In the genomic region with DNA sequence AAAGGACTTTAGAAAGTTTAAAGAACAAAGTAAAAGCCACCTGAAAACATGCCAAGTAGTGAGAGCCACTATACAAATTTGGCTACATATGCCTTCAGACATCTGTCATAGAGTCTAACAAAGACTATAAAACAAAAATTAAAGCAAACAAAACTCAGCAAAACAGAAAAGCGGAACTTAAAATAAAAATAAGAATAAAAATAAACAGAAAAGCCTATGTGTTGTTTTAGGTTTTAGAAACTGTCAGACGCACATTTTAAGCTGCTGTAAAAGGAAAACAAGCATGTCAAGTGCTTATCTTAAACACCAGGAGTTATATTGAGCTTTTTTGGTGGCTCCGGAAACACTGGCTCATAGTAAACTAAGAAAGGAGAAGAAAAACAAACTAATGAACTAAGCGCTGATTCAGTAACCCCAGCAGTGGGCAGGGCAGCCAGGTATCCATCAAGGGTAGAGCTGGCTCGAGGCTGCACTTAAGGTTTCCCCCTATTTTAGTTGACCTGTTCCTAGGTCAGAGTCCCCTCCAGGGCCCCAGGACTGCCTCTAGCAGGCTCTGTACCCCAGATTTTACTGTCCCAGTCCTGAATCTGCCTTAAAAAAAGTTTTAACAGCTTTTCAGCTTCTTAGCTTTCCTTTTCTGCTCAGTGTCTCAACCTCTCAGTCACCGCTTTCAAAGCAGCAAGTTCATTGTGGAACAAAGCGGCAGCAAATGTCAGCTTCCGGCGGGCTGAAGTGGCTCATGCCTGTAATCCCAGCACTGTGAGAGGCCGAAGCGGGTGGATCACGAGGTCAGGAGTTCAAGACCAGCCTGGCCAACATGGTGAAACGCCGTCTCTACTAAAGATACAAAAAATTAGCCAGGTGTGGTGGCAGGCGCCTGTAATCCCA, we compare ENCODE assay signal across 1 cellular context.
TF ChIP-seq lines count a peak whose summit lies in the region.

No MANE protein-coding gene starts in this region.

TF ChIP-seq in K562, 482 proteins besides CTCF, POLR2A, EP300 and RAD21 (continued from another document and continues in another):
- TF ChIP-seq, protein P1, sequence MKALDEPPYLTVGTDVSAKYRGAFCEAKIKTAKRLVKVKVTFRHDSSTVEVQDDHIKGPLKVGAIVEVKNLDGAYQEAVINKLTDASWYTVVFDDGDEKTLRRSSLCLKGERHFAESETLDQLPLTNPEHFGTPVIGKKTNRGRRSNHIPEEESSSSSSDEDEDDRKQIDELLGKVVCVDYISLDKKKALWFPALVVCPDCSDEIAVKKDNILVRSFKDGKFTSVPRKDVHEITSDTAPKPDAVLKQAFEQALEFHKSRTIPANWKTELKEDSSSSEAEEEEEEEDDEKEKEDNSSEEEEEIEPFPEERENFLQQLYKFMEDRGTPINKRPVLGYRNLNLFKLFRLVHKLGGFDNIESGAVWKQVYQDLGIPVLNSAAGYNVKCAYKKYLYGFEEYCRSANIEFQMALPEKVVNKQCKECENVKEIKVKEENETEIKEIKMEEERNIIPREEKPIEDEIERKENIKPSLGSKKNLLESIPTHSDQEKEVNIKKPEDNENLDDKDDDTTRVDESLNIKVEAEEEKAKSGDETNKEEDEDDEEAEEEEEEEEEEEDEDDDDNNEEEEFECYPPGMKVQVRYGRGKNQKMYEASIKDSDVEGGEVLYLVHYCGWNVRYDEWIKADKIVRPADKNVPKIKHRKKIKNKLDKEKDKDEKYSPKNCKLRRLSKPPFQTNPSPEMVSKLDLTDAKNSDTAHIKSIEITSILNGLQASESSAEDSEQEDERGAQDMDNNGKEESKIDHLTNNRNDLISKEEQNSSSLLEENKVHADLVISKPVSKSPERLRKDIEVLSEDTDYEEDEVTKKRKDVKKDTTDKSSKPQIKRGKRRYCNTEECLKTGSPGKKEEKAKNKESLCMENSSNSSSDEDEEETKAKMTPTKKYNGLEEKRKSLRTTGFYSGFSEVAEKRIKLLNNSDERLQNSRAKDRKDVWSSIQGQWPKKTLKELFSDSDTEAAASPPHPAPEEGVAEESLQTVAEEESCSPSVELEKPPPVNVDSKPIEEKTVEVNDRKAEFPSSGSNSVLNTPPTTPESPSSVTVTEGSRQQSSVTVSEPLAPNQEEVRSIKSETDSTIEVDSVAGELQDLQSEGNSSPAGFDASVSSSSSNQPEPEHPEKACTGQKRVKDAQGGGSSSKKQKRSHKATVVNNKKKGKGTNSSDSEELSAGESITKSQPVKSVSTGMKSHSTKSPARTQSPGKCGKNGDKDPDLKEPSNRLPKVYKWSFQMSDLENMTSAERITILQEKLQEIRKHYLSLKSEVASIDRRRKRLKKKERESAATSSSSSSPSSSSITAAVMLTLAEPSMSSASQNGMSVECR (CRISPR knock-in tag; IDR thresholded peaks at IDR 0.05): no peak
- TF ChIP-seq, protein P2, sequence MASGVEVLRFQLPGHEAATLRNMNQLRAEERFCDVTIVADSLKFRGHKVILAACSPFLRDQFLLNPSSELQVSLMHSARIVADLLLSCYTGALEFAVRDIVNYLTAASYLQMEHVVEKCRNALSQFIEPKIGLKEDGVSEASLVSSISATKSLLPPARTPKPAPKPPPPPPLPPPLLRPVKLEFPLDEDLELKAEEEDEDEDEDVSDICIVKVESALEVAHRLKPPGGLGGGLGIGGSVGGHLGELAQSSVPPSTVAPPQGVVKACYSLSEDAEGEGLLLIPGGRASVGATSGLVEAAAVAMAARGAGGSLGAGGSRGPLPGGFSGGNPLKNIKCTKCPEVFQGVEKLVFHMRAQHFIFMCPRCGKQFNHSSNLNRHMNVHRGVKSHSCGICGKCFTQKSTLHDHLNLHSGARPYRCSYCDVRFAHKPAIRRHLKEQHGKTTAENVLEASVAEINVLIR (CRISPR knock-in tag; IDR thresholded peaks at IDR 0.05): no peak
- no peak for TF ChIP-seq ZNF668 (CRISPR knock-in tag; IDR thresholded peaks at IDR 0.05)
- TF ChIP-seq EHMT2 (IDR thresholded peaks at IDR 0.05): peak; percentile 49; the same call in 1 of the 2 replicates
- TF ChIP-seq NFE2 (IDR thresholded peaks at IDR 0.05; ENCODE audit: low read depth): no peak
- TF ChIP-seq CBFB (CRISPR knock-in tag; IDR thresholded peaks at IDR 0.05): no peak
- no peak for TF ChIP-seq ZNF778 (CRISPR knock-in tag; IDR thresholded peaks at IDR 0.05)
- no peak for TF ChIP-seq OTX1 (CRISPR knock-in tag; IDR thresholded peaks at IDR 0.05)
- TF ChIP-seq ZNF134 (CRISPR knock-in tag; conservative IDR thresholded peaks at IDR 0.05): no peak
- TF ChIP-seq ZNF384 (IDR thresholded peaks at IDR 0.05; ENCODE audit: low read depth, low read length): no peak
- TF ChIP-seq SIRT6 (IDR thresholded peaks at IDR 0.05; ENCODE audit: low read depth, low read length): no peak
- TF ChIP-seq, protein P3, sequence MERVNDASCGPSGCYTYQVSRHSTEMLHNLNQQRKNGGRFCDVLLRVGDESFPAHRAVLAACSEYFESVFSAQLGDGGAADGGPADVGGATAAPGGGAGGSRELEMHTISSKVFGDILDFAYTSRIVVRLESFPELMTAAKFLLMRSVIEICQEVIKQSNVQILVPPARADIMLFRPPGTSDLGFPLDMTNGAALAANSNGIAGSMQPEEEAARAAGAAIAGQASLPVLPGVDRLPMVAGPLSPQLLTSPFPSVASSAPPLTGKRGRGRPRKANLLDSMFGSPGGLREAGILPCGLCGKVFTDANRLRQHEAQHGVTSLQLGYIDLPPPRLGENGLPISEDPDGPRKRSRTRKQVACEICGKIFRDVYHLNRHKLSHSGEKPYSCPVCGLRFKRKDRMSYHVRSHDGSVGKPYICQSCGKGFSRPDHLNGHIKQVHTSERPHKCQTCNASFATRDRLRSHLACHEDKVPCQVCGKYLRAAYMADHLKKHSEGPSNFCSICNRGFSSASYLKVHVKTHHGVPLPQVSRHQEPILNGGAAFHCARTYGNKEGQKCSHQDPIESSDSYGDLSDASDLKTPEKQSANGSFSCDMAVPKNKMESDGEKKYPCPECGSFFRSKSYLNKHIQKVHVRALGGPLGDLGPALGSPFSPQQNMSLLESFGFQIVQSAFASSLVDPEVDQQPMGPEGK (CRISPR knock-in tag; IDR thresholded peaks at IDR 0.05; ENCODE audit: borderline replicate concordance): no peak
- TF ChIP-seq BRD4 (IDR thresholded peaks at IDR 0.05): 0 out of 2 replicates have a peak, but pooled peaks have one; percentile 47
- no peak; the same call in 1 of the 2 replicates for TF ChIP-seq ZNF764 (CRISPR knock-in tag; IDR thresholded peaks at IDR 0.05; ENCODE audit: low read depth)
- TF ChIP-seq, protein P4, sequence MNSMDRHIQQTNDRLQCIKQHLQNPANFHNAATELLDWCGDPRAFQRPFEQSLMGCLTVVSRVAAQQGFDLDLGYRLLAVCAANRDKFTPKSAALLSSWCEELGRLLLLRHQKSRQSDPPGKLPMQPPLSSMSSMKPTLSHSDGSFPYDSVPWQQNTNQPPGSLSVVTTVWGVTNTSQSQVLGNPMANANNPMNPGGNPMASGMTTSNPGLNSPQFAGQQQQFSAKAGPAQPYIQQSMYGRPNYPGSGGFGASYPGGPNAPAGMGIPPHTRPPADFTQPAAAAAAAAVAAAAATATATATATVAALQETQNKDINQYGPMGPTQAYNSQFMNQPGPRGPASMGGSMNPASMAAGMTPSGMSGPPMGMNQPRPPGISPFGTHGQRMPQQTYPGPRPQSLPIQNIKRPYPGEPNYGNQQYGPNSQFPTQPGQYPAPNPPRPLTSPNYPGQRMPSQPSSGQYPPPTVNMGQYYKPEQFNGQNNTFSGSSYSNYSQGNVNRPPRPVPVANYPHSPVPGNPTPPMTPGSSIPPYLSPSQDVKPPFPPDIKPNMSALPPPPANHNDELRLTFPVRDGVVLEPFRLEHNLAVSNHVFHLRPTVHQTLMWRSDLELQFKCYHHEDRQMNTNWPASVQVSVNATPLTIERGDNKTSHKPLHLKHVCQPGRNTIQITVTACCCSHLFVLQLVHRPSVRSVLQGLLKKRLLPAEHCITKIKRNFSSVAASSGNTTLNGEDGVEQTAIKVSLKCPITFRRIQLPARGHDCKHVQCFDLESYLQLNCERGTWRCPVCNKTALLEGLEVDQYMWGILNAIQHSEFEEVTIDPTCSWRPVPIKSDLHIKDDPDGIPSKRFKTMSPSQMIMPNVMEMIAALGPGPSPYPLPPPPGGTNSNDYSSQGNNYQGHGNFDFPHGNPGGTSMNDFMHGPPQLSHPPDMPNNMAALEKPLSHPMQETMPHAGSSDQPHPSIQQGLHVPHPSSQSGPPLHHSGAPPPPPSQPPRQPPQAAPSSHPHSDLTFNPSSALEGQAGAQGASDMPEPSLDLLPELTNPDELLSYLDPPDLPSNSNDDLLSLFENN (IDR thresholded peaks at IDR 0.05; ENCODE audit: low read depth in 2 of 2, low read length in 2 of 2): peak in 1 of 2 experiments; percentile 59; a peak in 1 of 4 replicates
- no peak for TF ChIP-seq SIX5 (IDR thresholded peaks at IDR 0.05; ENCODE audit: borderline replicate concordance in 1 of 2, insufficient read depth in 1 of 2, low read depth in 1 of 2, low read length in 2 of 2)
- TF ChIP-seq HMG20A (CRISPR knock-in tag; conservative IDR thresholded peaks at IDR 0.05): no peak
- peak; percentile 57; the same call in 1 of the 2 replicates for TF ChIP-seq EP400 (IDR thresholded peaks at IDR 0.05)
- TF ChIP-seq, protein P5, sequence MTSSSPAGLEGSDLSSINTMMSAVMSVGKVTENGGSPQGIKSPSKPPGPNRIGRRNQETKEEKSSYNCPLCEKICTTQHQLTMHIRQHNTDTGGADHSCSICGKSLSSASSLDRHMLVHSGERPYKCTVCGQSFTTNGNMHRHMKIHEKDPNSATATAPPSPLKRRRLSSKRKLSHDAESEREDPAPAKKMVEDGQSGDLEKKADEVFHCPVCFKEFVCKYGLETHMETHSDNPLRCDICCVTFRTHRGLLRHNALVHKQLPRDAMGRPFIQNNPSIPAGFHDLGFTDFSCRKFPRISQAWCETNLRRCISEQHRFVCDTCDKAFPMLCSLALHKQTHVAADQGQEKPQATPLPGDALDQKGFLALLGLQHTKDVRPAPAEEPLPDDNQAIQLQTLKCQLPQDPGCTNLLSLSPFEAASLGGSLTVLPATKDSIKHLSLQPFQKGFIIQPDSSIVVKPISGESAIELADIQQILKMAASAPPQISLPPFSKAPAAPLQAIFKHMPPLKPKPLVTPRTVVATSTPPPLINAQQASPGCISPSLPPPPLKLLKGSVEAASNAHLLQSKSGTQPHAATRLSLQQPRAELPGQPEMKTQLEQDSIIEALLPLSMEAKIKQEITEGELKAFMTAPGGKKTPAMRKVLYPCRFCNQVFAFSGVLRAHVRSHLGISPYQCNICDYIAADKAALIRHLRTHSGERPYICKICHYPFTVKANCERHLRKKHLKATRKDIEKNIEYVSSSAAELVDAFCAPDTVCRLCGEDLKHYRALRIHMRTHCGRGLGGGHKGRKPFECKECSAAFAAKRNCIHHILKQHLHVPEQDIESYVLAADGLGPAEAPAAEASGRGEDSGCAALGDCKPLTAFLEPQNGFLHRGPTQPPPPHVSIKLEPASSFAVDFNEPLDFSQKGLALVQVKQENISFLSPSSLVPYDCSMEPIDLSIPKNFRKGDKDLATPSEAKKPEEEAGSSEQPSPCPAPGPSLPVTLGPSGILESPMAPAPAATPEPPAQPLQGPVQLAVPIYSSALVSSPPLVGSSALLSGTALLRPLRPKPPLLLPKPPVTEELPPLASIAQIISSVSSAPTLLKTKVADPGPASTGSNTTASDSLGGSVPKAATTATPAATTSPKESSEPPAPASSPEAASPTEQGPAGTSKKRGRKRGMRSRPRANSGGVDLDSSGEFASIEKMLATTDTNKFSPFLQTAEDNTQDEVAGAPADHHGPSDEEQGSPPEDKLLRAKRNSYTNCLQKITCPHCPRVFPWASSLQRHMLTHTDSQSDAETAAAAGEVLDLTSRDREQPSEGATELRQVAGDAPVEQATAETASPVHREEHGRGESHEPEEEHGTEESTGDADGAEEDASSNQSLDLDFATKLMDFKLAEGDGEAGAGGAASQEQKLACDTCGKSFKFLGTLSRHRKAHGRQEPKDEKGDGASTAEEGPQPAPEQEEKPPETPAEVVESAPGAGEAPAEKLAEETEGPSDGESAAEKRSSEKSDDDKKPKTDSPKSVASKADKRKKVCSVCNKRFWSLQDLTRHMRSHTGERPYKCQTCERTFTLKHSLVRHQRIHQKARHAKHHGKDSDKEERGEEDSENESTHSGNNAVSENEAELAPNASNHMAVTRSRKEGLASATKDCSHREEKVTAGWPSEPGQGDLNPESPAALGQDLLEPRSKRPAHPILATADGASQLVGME (CRISPR knock-in tag; IDR thresholded peaks at IDR 0.05): no peak
- TF ChIP-seq ZNF165 (CRISPR knock-in tag; IDR thresholded peaks at IDR 0.05; ENCODE audit: borderline replicate concordance): no peak
- peak; percentile 45; the same call in 1 of the 2 replicates for TF ChIP-seq NFIC (IDR thresholded peaks at IDR 0.05)
- no peak for TF ChIP-seq ZC3H8 (IDR thresholded peaks at IDR 0.05)
- no peak for TF ChIP-seq KLF1 (tag; IDR thresholded peaks at IDR 0.05)
- TF ChIP-seq, protein P6, sequence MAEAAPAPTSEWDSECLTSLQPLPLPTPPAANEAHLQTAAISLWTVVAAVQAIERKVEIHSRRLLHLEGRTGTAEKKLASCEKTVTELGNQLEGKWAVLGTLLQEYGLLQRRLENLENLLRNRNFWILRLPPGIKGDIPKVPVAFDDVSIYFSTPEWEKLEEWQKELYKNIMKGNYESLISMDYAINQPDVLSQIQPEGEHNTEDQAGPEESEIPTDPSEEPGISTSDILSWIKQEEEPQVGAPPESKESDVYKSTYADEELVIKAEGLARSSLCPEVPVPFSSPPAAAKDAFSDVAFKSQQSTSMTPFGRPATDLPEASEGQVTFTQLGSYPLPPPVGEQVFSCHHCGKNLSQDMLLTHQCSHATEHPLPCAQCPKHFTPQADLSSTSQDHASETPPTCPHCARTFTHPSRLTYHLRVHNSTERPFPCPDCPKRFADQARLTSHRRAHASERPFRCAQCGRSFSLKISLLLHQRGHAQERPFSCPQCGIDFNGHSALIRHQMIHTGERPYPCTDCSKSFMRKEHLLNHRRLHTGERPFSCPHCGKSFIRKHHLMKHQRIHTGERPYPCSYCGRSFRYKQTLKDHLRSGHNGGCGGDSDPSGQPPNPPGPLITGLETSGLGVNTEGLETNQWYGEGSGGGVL (CRISPR knock-in tag; IDR thresholded peaks at IDR 0.05): no peak
- TF ChIP-seq, protein P7, sequence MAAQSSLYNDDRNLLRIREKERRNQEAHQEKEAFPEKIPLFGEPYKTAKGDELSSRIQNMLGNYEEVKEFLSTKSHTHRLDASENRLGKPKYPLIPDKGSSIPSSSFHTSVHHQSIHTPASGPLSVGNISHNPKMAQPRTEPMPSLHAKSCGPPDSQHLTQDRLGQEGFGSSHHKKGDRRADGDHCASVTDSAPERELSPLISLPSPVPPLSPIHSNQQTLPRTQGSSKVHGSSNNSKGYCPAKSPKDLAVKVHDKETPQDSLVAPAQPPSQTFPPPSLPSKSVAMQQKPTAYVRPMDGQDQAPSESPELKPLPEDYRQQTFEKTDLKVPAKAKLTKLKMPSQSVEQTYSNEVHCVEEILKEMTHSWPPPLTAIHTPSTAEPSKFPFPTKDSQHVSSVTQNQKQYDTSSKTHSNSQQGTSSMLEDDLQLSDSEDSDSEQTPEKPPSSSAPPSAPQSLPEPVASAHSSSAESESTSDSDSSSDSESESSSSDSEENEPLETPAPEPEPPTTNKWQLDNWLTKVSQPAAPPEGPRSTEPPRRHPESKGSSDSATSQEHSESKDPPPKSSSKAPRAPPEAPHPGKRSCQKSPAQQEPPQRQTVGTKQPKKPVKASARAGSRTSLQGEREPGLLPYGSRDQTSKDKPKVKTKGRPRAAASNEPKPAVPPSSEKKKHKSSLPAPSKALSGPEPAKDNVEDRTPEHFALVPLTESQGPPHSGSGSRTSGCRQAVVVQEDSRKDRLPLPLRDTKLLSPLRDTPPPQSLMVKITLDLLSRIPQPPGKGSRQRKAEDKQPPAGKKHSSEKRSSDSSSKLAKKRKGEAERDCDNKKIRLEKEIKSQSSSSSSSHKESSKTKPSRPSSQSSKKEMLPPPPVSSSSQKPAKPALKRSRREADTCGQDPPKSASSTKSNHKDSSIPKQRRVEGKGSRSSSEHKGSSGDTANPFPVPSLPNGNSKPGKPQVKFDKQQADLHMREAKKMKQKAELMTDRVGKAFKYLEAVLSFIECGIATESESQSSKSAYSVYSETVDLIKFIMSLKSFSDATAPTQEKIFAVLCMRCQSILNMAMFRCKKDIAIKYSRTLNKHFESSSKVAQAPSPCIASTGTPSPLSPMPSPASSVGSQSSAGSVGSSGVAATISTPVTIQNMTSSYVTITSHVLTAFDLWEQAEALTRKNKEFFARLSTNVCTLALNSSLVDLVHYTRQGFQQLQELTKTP (IDR thresholded peaks at IDR 0.05; ENCODE audit: low read depth in 1 of 2, partially characterized antibody in 2 of 2): peak in 1 of 2 experiments; percentile 25
- no peak for TF ChIP-seq FOS (IDR thresholded peaks at IDR 0.05; ENCODE audit: extremely low read depth, insufficient read length)
